ENCODE assay signal across 14 cellular contexts in the genomic region with DNA sequence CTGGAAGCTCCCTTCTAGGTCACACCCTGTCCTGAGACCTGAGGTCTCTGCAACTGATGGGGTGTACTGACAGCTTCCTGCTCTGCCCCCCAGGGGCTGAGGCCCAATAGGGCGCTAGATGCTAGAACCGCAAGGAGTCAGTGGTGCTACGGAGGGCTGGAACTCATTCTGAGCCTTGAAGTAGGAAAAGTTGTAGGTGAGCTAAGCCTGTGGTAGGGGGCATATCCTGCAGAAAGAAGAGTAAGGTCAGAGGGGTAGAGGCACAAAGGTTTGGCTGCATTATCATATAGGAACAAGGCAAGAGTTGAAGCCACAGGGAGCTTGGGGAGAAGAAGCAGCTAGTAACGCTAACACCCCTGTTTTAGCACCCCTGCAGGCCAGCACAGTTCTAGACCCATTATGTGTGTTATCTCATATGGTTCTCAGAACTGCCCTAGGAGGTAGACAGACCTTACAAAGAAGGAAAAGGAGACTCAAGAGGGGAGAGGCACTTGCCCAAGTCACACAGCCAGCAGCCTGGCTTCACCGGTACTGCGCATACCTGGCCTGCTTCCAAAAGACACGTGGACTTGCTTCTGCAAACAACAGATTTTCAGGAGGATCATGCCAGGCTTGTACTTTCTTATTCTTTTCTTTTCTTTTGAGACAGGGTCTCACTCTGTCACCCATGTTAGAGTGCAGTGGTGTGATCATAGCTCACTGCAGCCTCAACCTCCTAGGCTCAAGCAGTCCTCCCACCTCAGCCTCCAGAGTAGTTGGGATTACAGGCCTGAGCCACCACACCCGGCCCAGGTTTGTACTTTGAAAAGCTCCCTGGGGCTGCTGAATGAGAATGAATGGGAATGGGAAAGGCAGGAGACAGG.
DNase-seq lines count a peak whose midpoint lies in the region; TF ChIP-seq lines count a peak whose summit lies in the region.
"Had no signal": no experiment of that assay in that cellular context is flagged by ENCODE, and none has a peak within 500 bp of the region (broad histone marks: within the 10 kb centered on the region; RNA-seq: fewer than 3 reads in every experiment).

No MANE protein-coding gene starts in this region.

- H3K27ac ChIP-seq in breast epithelium = peak overlapping the region; percentile 74 to 79
- peak overlapping the region in 1 of 2 donors; percentile 7 for H3K27ac ChIP-seq in liver (ENCODE audit: low read depth in 1 of 2, low read length in 2 of 2)

- peaks cover 14% of the 10 kb centered on the region for H3K27me3 Mint-ChIP-seq in type B pancreatic cell

- H3K4me3 Mint-ChIP-seq in type B pancreatic cell = no peak overlapping the region
- H3K4me3 Mint-ChIP-seq: activated CD4-positive, alpha-beta T cell treated with anti-CD3 and anti-CD28 coated beads, Interleukin-2, amount 10 ng/mL, durations not matched to agents 7 days and 5 days; memory B cell had no signal

- peak in 1 of 2 donors; percentile 11 for TF ChIP-seq RAD21 in liver (IDR thresholded peaks at IDR 0.05)

- H3K9ac ChIP-seq in liver (ENCODE audit: low read depth in 1 of 2, low read length in 2 of 2) = no peak overlapping the region

- H3K9me3 ChIP-seq in breast epithelium (no peaks in the 10 kb centered on the region), liver (ENCODE audit: control insufficient read depth in 4 of 4, low read length in 3 of 4) (peaks cover 0 to 4% (median 0%) of the 10 kb centered on the region in 4 donors)
- H3K9me3 ChIP-seq: tibial artery had no signal

- no peak for TF ChIP-seq POLR2A in breast epithelium (IDR thresholded peaks at IDR 0.05)

- CTCF ChIA-PET in GM10248 (lab: Yijun Ruan, JAX) = interaction anchor here (0.7 to 2.3 kb wide), 6 partner anchors 11 to 107 kb away, joined by 3 to 5 read pairs (median 3); no protein-coding TSS in a partner anchor

- H3K9me3 Mint-ChIP-seq in type B pancreatic cell = peaks cover 11% of the 10 kb centered on the region
- H3K9me3 Mint-ChIP-seq: activated CD4-positive, alpha-beta T cell treated with anti-CD3 and anti-CD28 coated beads, Interleukin-2, amount 10 ng/mL, durations not matched to agents 7 days and 5 days had no signal

- H3K4me1 ChIP-seq in breast epithelium (peaks cover 9 to 24% of the 10 kb centered on the region in 2 donors), liver (ENCODE audit: control insufficient read depth in 4 of 4, insufficient read depth in 4 of 4, low read length in 3 of 4) (peaks cover 0 to 16% (median 7%) of the 10 kb centered on the region in 4 donors)

- no peak overlapping the region for H3K4me3 ChIP-seq in breast epithelium
- no peak overlapping the region for H3K4me3 ChIP-seq in liver (ENCODE audit: low read depth in 1 of 3, low read length in 3 of 3)
- H3K4me3 ChIP-seq: tibial artery had no signal

- POLR2A ChIA-PET in GM10248 (lab: Yijun Ruan, JAX) = no interaction called here

- H3K27me3 ChIP-seq in breast epithelium (no peaks in the 10 kb centered on the region), liver (ENCODE audit: control insufficient read depth in 4 of 4, insufficient read depth in 4 of 4, low read length in 3 of 4) (no peaks in the 10 kb centered on the region)
- H3K27me3 ChIP-seq: tibial artery had no signal

- TF ChIP-seq CTCF in breast epithelium (IDR thresholded peaks at IDR 0.05) = no peak
- no peak for TF ChIP-seq CTCF in liver (IDR thresholded peaks at IDR 0.05; ENCODE audit: low read depth, low read length, missing input control)
- TF ChIP-seq CTCF in type B pancreatic cell (conservative IDR thresholded peaks at IDR 0.05) = no peak
- no peak for TF ChIP-seq CTCF in GM10248 (IDR thresholded peaks at IDR 0.05; ENCODE audit: control extremely low read depth, extremely low read depth, low read depth, missing control alignments)

- H3K4me1 Mint-ChIP-seq in type B pancreatic cell (ENCODE audit: unreplicated experiment) = peaks cover 24% of the 10 kb centered on the region
- H3K4me1 Mint-ChIP-seq: activated CD4-positive, alpha-beta T cell treated with anti-CD3 and anti-CD28 coated beads, Interleukin-2, amount 10 ng/mL, durations not matched to agents 7 days and 5 days; memory B cell had no signal

- H3K27ac Mint-ChIP-seq in type B pancreatic cell = peak overlapping the region; percentile 21
- H3K27ac Mint-ChIP-seq: memory B cell had no signal

- H3K36me3 ChIP-seq in breast epithelium (no peaks in the 10 kb centered on the region), liver (ENCODE audit: control insufficient read depth in 4 of 4, insufficient read depth in 3 of 4, low read depth in 1 of 4, low read length in 3 of 4) (no peaks in the 10 kb centered on the region)
- H3K36me3 ChIP-seq: tibial artery had no signal

- peak; percentile 33 for DNase-seq in activated CD8-positive, alpha-beta memory T cell treated with anti-CD3 and anti-CD28 coated beads, Interleukin-2, amount 50 U/mL, for 48 hours
- no peak for DNase-seq in activated CD8-positive, alpha-beta memory T cell treated with anti-CD3 and anti-CD28 coated beads, Interleukin-2, amount 50 U/mL, for 4 hours
- peak; percentile 87 for DNase-seq in breast epithelium (ENCODE audit: low spot score in 2 of 2)
- no peak for DNase-seq in type B pancreatic cell (ENCODE audit: extremely low spot score, unreplicated experiment)
- DNase-seq in GM10248 (ENCODE audit: extremely low spot score) = no peak
- DNase-seq in activated T-cell treated with anti-CD3 and anti-CD28 coated beads for 4 hours = no peak
- no peak for DNase-seq in stimulated activated CD4-positive, alpha-beta T cell treated with anti-CD3 and anti-CD28 coated beads, Interleukin-15, amount 100 ng/mL, for 24 hours
- DNase-seq: activated CD4-positive, alpha-beta T cell treated with anti-CD3 and anti-CD28 coated beads, Interleukin-2, amount 10 ng/mL, durations not matched to agents 7 days and 5 days; effector CD8-positive, alpha-beta T cell; NCI-H1048; NCI-H82; tibial artery had no signal

- 65% methylated on average over 8 of the region's 8 CpGs for WGBS in liver

- no peaks in the 10 kb centered on the region for H3K36me3 Mint-ChIP-seq in type B pancreatic cell

- intact Hi-C loops in breast epithelium (cut with DNase I; ENCODE audit: low total_unique reads) = no loop called here

TF ChIP-seq in liver, 16 proteins besides CTCF, POLR2A, EP300 and RAD21:
- TF ChIP-seq, protein P1, sequence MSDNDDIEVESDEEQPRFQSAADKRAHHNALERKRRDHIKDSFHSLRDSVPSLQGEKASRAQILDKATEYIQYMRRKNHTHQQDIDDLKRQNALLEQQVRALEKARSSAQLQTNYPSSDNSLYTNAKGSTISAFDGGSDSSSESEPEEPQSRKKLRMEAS (IDR thresholded peaks at IDR 0.05) = peak; percentile 55
- TF ChIP-seq, protein P2, sequence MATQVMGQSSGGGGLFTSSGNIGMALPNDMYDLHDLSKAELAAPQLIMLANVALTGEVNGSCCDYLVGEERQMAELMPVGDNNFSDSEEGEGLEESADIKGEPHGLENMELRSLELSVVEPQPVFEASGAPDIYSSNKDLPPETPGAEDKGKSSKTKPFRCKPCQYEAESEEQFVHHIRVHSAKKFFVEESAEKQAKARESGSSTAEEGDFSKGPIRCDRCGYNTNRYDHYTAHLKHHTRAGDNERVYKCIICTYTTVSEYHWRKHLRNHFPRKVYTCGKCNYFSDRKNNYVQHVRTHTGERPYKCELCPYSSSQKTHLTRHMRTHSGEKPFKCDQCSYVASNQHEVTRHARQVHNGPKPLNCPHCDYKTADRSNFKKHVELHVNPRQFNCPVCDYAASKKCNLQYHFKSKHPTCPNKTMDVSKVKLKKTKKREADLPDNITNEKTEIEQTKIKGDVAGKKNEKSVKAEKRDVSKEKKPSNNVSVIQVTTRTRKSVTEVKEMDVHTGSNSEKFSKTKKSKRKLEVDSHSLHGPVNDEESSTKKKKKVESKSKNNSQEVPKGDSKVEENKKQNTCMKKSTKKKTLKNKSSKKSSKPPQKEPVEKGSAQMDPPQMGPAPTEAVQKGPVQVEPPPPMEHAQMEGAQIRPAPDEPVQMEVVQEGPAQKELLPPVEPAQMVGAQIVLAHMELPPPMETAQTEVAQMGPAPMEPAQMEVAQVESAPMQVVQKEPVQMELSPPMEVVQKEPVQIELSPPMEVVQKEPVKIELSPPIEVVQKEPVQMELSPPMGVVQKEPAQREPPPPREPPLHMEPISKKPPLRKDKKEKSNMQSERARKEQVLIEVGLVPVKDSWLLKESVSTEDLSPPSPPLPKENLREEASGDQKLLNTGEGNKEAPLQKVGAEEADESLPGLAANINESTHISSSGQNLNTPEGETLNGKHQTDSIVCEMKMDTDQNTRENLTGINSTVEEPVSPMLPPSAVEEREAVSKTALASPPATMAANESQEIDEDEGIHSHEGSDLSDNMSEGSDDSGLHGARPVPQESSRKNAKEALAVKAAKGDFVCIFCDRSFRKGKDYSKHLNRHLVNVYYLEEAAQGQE (IDR thresholded peaks at IDR 0.05) = no peak
- peak in 1 of 2 donors; percentile 10 for TF ChIP-seq HNF4A (conservative IDR thresholded peaks at IDR 0.05)
- no peak for TF ChIP-seq RXRA (IDR thresholded peaks at IDR 0.05)

Comparison
In these comparisons a context has a peak if more than half of its experiments do, and no peak if none do; other contexts are left out.
1. DNase-seq: peak in activated CD8-positive, alpha-beta memory T cell treated with anti-CD3 and anti-CD28 coated beads, Interleukin-2, amount 50 U/mL, for 48 hours (single experiment) and breast epithelium (2 of 2); none in activated CD8-positive, alpha-beta memory T cell treated with anti-CD3 and anti-CD28 coated beads, Interleukin-2, amount 50 U/mL, for 4 hours (single experiment), type B pancreatic cell (single experiment), GM10248 (single experiment), activated T-cell treated with anti-CD3 and anti-CD28 coated beads for 4 hours (single experiment) and stimulated activated CD4-positive, alpha-beta T cell treated with anti-CD3 and anti-CD28 coated beads, Interleukin-15, amount 100 ng/mL, for 24 hours (single experiment).